11 cellular contexts compared by ENCODE assay signal in the genomic region with DNA sequence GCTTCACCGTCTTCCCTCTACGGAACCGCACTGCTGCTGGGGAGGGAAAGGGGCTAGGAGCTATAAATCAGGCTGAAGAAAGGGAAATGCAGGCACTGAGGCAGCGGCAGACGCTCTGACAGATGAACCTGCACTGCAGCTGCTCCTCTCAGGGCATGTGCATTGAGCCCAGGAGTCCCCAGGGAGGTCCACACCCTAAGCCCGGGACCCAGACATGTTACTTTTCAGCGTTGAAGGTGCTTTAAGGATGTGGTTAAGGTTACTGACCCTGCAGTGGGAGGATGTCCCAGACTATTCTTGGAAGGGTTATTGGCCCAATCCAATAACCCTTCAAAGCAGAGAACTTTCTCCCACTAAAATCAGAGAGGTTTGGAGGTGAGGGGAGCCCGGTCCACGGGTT.
DNase-seq lines count a peak whose midpoint lies in the region; ATAC-seq and TF ChIP-seq lines count a peak whose summit lies in the region.
"Had no signal": no experiment of that assay in that cellular context is flagged by ENCODE, and none has a peak within 500 bp of the region (broad histone marks: within the 10 kb centered on the region; RNA-seq: fewer than 3 reads in every experiment).

No MANE protein-coding gene starts in this region.

- H3K27me3 ChIP-seq in Peyer's patch (no peaks in the 10 kb centered on the region), WERI-Rb-1 (ENCODE audit: insufficient read depth, low read depth, severe bottlenecking) (no peaks in the 10 kb centered on the region)

- H3K4me3 ChIP-seq in GM12865 (ENCODE audit: low read depth, low read length) (no peak overlapping the region), Peyer's patch (no peak overlapping the region), WERI-Rb-1 (ENCODE audit: low read depth, low read length) (no peak overlapping the region)

- H3K27ac ChIP-seq in Peyer's patch: peak overlapping the region in 1 of 4 donors; percentile 28
- H3K27ac ChIP-seq in WERI-Rb-1: no peak overlapping the region

- no peak for TF ChIP-seq CTCF in GM12865 (IDR thresholded peaks at IDR 0.05; ENCODE audit: insufficient read depth, low read depth, low read length, missing control alignments)
- no peak for TF ChIP-seq CTCF in Peyer's patch (IDR thresholded peaks at IDR 0.05)
- no peak for TF ChIP-seq CTCF in WERI-Rb-1 (IDR thresholded peaks at IDR 0.05; ENCODE audit: low read depth, low read length)

- no peak for TF ChIP-seq POLR2A in Peyer's patch (IDR thresholded peaks at IDR 0.05)

- intact Hi-C loops in head of caudate nucleus (cut with DNase I): no loop called here

- no peaks in the 10 kb centered on the region for H3K4me1 ChIP-seq in Peyer's patch

- ATAC-seq in GM19438 (IDR thresholded peaks at IDR 0.05; ENCODE audit: low read depth, unreplicated experiment): peak; percentile 80
- ATAC-seq in HG03039 (IDR thresholded peaks at IDR 0.05; ENCODE audit: unreplicated experiment): peak; percentile 53

- DNase-seq in GM12865 (ENCODE audit: low read depth) (peak; percentile 81), Peyer's patch (peak in 2 of 3 donors; percentile 70 to 81), nucleus accumbens (lab: John Stamatoyannopoulos, UW) (no peak), WERI-Rb-1 (no peak), head of caudate nucleus (no peak)
- no peak for DNase-seq in activated CD8-positive, alpha-beta memory T cell treated with anti-CD3 and anti-CD28 coated beads, Interleukin-2, amount 50 U/mL, for 4 hours
- DNase-seq: activated naive CD4-positive, alpha-beta T cell treated with Interleukin-2 at 50 U/mL for 16 hours; C1 segment of cervical spinal cord; foreskin melanocyte had no signal

- no peaks in the 10 kb centered on the region for H3K9me3 ChIP-seq in Peyer's patch
- H3K9me3 ChIP-seq in WERI-Rb-1 (ENCODE audit: severe bottlenecking): no peaks in the 10 kb centered on the region

- H3K36me3 ChIP-seq in Peyer's patch (no peaks in the 10 kb centered on the region), WERI-Rb-1 (no peaks in the 10 kb centered on the region)

Comparison
In these comparisons a context has a peak if more than half of its experiments do, and no peak if none do; other contexts are left out.
1. DNase-seq: peak in GM12865 (single experiment) and Peyer's patch (2 of 3); none in activated CD8-positive, alpha-beta memory T cell treated with anti-CD3 and anti-CD28 coated beads, Interleukin-2, amount 50 U/mL, for 4 hours (single experiment), nucleus accumbens (0 of 56), WERI-Rb-1 (single experiment) and head of caudate nucleus (0 of 42).